Comparison of ENCODE assay signal across 22 cellular contexts in the genomic region with DNA sequence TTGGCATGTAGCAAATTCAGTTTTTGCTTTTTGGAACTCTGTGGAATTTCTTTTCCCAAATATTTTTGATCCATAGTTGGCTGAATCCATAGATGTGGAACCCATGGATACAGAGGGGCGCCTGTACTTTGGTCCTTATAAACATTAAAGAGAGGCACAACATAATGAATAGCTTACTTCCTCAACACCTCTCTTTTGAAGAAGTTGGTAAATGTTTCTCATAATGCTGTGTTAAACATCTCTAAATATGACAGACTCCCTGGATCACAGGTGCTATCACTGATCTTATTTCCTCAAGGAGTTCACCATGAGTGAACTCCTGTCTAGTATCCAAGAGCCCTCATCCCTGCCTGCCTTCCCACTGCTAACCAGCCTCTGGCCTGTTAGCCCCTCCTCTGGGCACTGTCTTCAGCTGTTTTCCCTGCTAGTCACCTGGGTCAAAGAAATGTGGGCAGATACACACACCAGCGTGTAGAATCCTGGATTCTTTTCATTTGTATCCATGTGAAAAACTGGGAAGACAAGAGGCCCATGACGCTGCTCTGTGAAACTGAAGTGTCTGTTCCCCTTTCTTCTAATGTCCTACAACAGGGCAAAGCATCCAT.
"Had no signal": no experiment of that assay in that cellular context is flagged by ENCODE, and none has a peak within 500 bp of the region (broad histone marks: within the 10 kb centered on the region; RNA-seq: fewer than 3 reads in every experiment).

No MANE protein-coding gene starts in this region.

- H3K27ac ChIP-seq: dorsolateral prefrontal cortex, hepatocyte, left ventricle myocardium inferior, lower lobe of right lung, psoas muscle, right lobe of liver, thoracic aorta, uterus had no signal

- H3K4me1 ChIP-seq: left ventricle myocardium inferior, lower lobe of right lung, psoas muscle, right lobe of liver, uterus had no signal

- H3K9me3 ChIP-seq: left ventricle myocardium inferior, lower lobe of right lung, psoas muscle, right lobe of liver, thoracic aorta, uterus had no signal

- H3K4me1 Mint-ChIP-seq: naive thymus-derived CD4-positive, alpha-beta T cell; nephron progenitor cell; stimulated activated naive CD8-positive, alpha-beta T cell treated with anti-CD3 and anti-CD28 coated beads, Interleukin-15, amount 100 ng/mL, for 72 hours had no signal

- H3K36me3 ChIP-seq: uterus had no signal

- H3K4me3 Mint-ChIP-seq: naive thymus-derived CD4-positive, alpha-beta T cell; nephron progenitor cell; stimulated activated naive B cell treated with anti-CD40 and anti-IgM and Interleukin-4, amounts not matched to agents 10 μg/mL and 1 μg/mL and 100 μg/mL, for 72 hours; stimulated activated naive CD8-positive, alpha-beta T cell treated with anti-CD3 and anti-CD28 coated beads, Interleukin-15, amount 100 ng/mL, for 72 hours; type B pancreatic cell had no signal

- H3K27me3 Mint-ChIP-seq: naive thymus-derived CD4-positive, alpha-beta T cell; stimulated activated naive B cell treated with anti-CD40 and anti-IgM and Interleukin-4, amounts not matched to agents 10 μg/mL and 1 μg/mL and 100 μg/mL, for 72 hours; stimulated activated naive CD8-positive, alpha-beta T cell treated with anti-CD3 and anti-CD28 coated beads, Interleukin-15, amount 100 ng/mL, for 72 hours; type B pancreatic cell had no signal

- H2AFZ ChIP-seq: hepatocyte had no signal

- H3K79me2 ChIP-seq: hepatocyte had no signal

- DNase-seq: cortex of kidney; dorsolateral prefrontal cortex; effector CD8-positive, alpha-beta T cell; foreskin melanocyte; kidney; left cardiac atrium; left ventricle myocardium inferior; lower lobe of right lung; mesendoderm; naive thymus-derived CD4-positive, alpha-beta T cell; nephron progenitor cell; psoas muscle; retina; right lobe of liver; stimulated activated CD4-positive, alpha-beta T cell treated with anti-CD3 and anti-CD28 coated beads, Interleukin-4, amount 100 ng/mL, for 1 hour; stimulated activated CD8-positive, alpha-beta memory T cell treated with anti-CD3 and anti-CD28 coated beads, Interleukin-4, amount 100 ng/mL, for 48 hours; stimulated activated naive B cell treated with anti-CD40 and anti-IgM and Interleukin-4, amounts not matched to agents 10 μg/mL and 1 μg/mL and 100 μg/mL, for 72 hours; stimulated activated naive CD8-positive, alpha-beta T cell treated with anti-CD3 and anti-CD28 coated beads, Interleukin-15, amount 100 ng/mL, for 72 hours; uterus had no signal

- H3K27me3 ChIP-seq: dorsolateral prefrontal cortex, hepatocyte, right lobe of liver, uterus had no signal

- H3K4me2 ChIP-seq: hepatocyte had no signal

- H3K9me3 Mint-ChIP-seq: naive thymus-derived CD4-positive, alpha-beta T cell; nephron progenitor cell; stimulated activated naive CD8-positive, alpha-beta T cell treated with anti-CD3 and anti-CD28 coated beads, Interleukin-15, amount 100 ng/mL, for 72 hours; type B pancreatic cell had no signal

- ATAC-seq: left cardiac atrium; lower lobe of right lung; naive thymus-derived CD4-positive, alpha-beta T cell; psoas muscle; stimulated activated naive B cell treated with anti-CD40 and anti-IgM and Interleukin-4, amounts not matched to agents 10 μg/mL and 1 μg/mL and 100 μg/mL, for 72 hours; stimulated activated naive CD8-positive, alpha-beta T cell treated with anti-CD3 and anti-CD28 coated beads, Interleukin-15, amount 100 ng/mL, for 72 hours had no signal

- H3K27ac Mint-ChIP-seq: nephron progenitor cell; stimulated activated naive CD8-positive, alpha-beta T cell treated with anti-CD3 and anti-CD28 coated beads, Interleukin-15, amount 100 ng/mL, for 72 hours; type B pancreatic cell had no signal

- H3K4me3 ChIP-seq: dorsolateral prefrontal cortex, hepatocyte, left ventricle myocardium inferior, lower lobe of right lung, psoas muscle, right lobe of liver, thoracic aorta, uterus had no signal
